1 cellular context compared by ENCODE assay signal in the genomic region with DNA sequence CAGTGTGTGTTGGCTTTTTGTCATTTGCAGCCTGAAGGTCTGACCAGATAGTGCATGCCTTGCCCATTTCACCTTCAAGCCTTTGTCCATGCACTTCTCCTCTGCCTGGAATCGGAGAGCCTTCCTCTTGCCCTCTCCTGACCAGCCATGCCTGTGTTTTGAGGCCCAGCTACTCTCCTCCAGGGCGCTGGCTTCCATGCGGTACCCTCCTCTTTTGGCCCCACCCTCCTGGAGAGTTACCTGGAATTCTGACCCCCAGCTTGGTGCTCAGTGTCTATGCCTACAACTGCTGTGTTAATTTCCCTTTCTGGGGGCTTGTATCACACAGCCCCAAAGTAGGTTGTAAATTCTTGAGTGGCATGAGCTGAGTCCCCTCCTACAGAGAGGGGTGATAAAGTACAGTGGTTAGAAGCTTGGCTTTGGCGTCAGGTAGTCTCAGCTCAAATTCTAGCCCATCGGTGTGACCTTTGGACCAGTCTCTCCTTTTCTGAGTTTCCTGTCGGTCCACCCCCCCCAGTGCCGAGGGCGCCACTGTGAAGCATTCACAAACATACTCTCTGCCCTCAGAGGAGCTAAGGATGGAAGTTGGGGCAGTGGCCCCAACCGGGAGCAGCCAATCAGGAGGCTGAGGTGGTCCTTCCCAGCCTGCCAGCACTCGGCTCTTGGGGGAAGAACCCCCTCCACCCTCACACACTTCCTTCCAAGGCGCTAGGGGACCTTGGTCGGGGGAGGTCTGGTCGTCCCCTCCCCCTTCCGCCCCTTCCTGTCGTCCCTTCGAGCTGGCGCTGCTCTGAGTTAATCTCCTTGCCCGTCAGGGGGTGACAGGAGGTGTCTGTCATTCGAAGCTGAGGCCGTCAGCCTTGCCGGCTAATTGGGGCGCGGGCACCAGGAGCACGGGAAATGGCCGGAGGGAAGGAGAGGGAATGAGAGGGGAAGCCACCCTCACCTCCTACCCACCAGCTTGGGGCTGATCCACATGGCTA.
TF ChIP-seq lines count a peak whose summit lies in the region.

No MANE protein-coding gene starts in this region.

TF ChIP-seq in K562, 482 proteins besides CTCF, POLR2A, EP300 and RAD21 (continues in another document):
- 0 out of 2 replicates have a peak, but pooled peaks have one; percentile 29 for TF ChIP-seq ETV5 (CRISPR knock-in tag; IDR thresholded peaks at IDR 0.05; ENCODE audit: low read depth)
- peak; percentile 39; the same call in 1 of the 2 replicates for TF ChIP-seq RBFOX2 (IDR thresholded peaks at IDR 0.05; ENCODE audit: low read depth, low read length)
- TF ChIP-seq KAT7 (CRISPR knock-in tag; IDR thresholded peaks at IDR 0.05; ENCODE audit: borderline replicate concordance), result no peak
- no peak for TF ChIP-seq HDAC8 (tag; IDR thresholded peaks at IDR 0.05)
- TF ChIP-seq, protein P1, sequence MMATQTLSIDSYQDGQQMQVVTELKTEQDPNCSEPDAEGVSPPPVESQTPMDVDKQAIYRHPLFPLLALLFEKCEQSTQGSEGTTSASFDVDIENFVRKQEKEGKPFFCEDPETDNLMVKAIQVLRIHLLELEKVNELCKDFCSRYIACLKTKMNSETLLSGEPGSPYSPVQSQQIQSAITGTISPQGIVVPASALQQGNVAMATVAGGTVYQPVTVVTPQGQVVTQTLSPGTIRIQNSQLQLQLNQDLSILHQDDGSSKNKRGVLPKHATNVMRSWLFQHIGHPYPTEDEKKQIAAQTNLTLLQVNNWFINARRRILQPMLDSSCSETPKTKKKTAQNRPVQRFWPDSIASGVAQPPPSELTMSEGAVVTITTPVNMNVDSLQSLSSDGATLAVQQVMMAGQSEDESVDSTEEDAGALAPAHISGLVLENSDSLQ (IDR thresholded peaks at IDR 0.05), result peak; percentile 45; the same call in 1 of the 2 replicates
- TF ChIP-seq L3MBTL2 (IDR thresholded peaks at IDR 0.05), result peak; percentile 47; the same call in 1 of the 2 replicates
- TF ChIP-seq, protein P2, sequence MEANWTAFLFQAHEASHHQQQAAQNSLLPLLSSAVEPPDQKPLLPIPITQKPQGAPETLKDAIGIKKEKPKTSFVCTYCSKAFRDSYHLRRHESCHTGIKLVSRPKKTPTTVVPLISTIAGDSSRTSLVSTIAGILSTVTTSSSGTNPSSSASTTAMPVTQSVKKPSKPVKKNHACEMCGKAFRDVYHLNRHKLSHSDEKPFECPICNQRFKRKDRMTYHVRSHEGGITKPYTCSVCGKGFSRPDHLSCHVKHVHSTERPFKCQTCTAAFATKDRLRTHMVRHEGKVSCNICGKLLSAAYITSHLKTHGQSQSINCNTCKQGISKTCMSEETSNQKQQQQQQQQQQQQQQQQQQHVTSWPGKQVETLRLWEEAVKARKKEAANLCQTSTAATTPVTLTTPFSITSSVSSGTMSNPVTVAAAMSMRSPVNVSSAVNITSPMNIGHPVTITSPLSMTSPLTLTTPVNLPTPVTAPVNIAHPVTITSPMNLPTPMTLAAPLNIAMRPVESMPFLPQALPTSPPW (CRISPR knock-in tag; IDR thresholded peaks at IDR 0.05), result peak; percentile 31
- TF ChIP-seq, protein P3, sequence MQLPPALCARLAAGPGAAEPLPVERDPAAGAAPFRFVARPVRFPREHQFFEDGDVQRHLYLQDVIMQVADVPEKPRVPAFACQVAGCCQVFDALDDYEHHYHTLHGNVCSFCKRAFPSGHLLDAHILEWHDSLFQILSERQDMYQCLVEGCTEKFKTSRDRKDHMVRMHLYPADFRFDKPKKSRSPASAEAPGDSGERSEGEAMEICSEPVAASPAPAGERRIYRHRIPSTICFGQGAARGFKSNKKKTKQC (CRISPR knock-in tag; IDR thresholded peaks at IDR 0.05), result no peak
- TF ChIP-seq ZNF584 (CRISPR knock-in tag; IDR thresholded peaks at IDR 0.05; ENCODE audit: low read depth), result 0 out of 2 replicates have a peak, but pooled peaks have one; percentile 19
- 0 out of 2 replicates have a peak, but pooled peaks have one; percentile 34 for TF ChIP-seq POLR2G (IDR thresholded peaks at IDR 0.05; ENCODE audit: low read depth, low read length)
- TF ChIP-seq, protein P4, sequence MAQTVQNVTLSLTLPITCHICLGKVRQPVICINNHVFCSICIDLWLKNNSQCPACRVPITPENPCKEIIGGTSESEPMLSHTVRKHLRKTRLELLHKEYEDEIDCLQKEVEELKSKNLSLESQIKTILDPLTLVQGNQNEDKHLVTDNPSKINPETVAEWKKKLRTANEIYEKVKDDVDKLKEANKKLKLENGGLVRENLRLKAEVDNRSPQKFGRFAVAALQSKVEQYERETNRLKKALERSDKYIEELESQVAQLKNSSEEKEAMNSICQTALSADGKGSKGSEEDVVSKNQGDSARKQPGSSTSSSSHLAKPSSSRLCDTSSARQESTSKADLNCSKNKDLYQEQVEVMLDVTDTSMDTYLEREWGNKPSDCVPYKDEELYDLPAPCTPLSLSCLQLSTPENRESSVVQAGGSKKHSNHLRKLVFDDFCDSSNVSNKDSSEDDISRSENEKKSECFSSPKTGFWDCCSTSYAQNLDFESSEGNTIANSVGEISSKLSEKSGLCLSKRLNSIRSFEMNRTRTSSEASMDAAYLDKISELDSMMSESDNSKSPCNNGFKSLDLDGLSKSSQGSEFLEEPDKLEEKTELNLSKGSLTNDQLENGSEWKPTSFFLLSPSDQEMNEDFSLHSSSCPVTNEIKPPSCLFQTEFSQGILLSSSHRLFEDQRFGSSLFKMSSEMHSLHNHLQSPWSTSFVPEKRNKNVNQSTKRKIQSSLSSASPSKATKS (CRISPR knock-in tag; IDR thresholded peaks at IDR 0.05), result no peak
- no peak for TF ChIP-seq FOXA3 (CRISPR knock-in tag; conservative IDR thresholded peaks at IDR 0.05 in 1 of 2, IDR thresholded peaks at IDR 0.05 in 1 of 2)
- TF ChIP-seq, protein P5, sequence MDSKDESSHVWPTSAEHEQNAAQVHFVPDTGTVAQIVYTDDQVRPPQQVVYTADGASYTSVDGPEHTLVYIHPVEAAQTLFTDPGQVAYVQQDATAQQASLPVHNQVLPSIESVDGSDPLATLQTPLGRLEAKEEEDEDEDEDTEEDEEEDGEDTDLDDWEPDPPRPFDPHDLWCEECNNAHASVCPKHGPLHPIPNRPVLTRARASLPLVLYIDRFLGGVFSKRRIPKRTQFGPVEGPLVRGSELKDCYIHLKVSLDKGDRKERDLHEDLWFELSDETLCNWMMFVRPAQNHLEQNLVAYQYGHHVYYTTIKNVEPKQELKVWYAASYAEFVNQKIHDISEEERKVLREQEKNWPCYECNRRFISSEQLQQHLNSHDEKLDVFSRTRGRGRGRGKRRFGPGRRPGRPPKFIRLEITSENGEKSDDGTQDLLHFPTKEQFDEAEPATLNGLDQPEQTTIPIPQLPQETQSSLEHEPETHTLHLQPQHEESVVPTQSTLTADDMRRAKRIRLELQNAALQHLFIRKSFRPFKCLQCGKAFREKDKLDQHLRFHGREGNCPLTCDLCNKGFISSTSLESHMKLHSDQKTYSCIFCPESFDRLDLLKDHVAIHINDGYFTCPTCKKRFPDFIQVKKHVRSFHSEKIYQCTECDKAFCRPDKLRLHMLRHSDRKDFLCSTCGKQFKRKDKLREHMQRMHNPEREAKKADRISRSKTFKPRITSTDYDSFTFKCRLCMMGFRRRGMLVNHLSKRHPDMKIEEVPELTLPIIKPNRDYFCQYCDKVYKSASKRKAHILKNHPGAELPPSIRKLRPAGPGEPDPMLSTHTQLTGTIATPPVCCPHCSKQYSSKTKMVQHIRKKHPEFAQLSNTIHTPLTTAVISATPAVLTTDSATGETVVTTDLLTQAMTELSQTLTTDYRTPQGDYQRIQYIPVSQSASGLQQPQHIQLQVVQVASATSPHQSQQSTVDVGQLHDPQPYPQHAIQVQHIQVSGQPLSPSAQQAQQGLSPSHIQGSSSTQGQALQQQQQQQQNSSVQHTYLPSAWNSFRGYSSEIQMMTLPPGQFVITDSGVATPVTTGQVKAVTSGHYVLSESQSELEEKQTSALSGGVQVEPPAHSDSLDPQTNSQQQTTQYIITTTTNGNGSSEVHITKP (IDR thresholded peaks at IDR 0.05; ENCODE audit: partially characterized antibody), result peak; percentile 24
- no peak for TF ChIP-seq NUFIP1 (IDR thresholded peaks at IDR 0.05; ENCODE audit: partially characterized antibody)
- TF ChIP-seq, protein P6, sequence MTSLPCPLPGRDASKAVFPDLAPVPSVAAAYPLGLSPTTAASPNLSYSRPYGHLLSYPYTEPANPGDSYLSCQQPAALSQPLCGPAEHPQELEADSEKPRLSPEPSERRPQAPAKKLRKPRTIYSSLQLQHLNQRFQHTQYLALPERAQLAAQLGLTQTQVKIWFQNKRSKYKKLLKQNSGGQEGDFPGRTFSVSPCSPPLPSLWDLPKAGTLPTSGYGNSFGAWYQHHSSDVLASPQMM (CRISPR knock-in tag; IDR thresholded peaks at IDR 0.05), result no peak
- TF ChIP-seq KLF10 (CRISPR knock-in tag; IDR thresholded peaks at IDR 0.05), result peak; percentile 60; the same call in 1 of the 2 replicates
- TF ChIP-seq SMARCE1 (IDR thresholded peaks at IDR 0.05), result peak; percentile 8; the same call in 1 of the 2 replicates
- no peak for TF ChIP-seq ZC3H4 (CRISPR knock-in tag; IDR thresholded peaks at IDR 0.05; ENCODE audit: borderline replicate concordance)
- TF ChIP-seq MECOM (CRISPR knock-in tag; IDR thresholded peaks at IDR 0.05), result no peak
- TF ChIP-seq, protein P7, sequence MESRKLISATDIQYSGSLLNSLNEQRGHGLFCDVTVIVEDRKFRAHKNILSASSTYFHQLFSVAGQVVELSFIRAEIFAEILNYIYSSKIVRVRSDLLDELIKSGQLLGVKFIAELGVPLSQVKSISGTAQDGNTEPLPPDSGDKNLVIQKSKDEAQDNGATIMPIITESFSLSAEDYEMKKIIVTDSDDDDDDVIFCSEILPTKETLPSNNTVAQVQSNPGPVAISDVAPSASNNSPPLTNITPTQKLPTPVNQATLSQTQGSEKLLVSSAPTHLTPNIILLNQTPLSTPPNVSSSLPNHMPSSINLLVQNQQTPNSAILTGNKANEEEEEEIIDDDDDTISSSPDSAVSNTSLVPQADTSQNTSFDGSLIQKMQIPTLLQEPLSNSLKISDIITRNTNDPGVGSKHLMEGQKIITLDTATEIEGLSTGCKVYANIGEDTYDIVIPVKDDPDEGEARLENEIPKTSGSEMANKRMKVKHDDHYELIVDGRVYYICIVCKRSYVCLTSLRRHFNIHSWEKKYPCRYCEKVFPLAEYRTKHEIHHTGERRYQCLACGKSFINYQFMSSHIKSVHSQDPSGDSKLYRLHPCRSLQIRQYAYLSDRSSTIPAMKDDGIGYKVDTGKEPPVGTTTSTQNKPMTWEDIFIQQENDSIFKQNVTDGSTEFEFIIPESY (CRISPR knock-in tag; IDR thresholded peaks at IDR 0.05), result 0 out of 2 replicates have a peak, but pooled peaks have one; percentile 23
- no peak for TF ChIP-seq ATF7 (IDR thresholded peaks at IDR 0.05)
- TF ChIP-seq ZBTB7A (IDR thresholded peaks at IDR 0.05; ENCODE audit: borderline replicate concordance, control insufficient read depth, low read depth, low read length), result peak; percentile 52; the same call in 1 of the 2 replicates
- TF ChIP-seq CCAR2 (IDR thresholded peaks at IDR 0.05; ENCODE audit: low read depth, low read length), result no peak
- no peak for TF ChIP-seq ZNF239 (CRISPR knock-in tag; IDR thresholded peaks at IDR 0.05)
- TF ChIP-seq TBP (optimal IDR thresholded peaks at IDR 0.05; ENCODE audit: low read depth, low read length), result peak; percentile 27
- TF ChIP-seq EGR1 (conservative IDR thresholded peaks at IDR 0.05), result 0 out of 2 replicates have a peak, but pooled peaks have one; percentile 4
- TF ChIP-seq, protein P8, sequence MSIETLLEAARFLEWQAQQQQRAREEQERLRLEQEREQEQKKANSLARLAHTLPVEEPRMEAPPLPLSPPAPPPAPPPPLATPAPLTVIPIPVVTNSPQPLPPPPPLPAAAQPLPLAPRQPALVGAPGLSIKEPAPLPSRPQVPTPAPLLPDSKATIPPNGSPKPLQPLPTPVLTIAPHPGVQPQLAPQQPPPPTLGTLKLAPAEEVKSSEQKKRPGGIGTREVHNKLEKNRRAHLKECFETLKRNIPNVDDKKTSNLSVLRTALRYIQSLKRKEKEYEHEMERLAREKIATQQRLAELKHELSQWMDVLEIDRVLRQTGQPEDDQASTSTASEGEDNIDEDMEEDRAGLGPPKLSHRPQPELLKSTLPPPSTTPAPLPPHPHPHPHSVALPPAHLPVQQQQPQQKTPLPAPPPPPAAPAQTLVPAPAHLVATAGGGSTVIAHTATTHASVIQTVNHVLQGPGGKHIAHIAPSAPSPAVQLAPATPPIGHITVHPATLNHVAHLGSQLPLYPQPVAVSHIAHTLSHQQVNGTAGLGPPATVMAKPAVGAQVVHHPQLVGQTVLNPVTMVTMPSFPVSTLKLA (conservative IDR thresholded peaks at IDR 0.05), result 0 out of 4 replicates have a peak, but pooled peaks of 1 of the 2 experiments have one; percentile 4
- TF ChIP-seq CREM (IDR thresholded peaks at IDR 0.05; ENCODE audit: low read depth), result peak; percentile 18; the same call in 1 of the 2 replicates
- TF ChIP-seq, protein P9, sequence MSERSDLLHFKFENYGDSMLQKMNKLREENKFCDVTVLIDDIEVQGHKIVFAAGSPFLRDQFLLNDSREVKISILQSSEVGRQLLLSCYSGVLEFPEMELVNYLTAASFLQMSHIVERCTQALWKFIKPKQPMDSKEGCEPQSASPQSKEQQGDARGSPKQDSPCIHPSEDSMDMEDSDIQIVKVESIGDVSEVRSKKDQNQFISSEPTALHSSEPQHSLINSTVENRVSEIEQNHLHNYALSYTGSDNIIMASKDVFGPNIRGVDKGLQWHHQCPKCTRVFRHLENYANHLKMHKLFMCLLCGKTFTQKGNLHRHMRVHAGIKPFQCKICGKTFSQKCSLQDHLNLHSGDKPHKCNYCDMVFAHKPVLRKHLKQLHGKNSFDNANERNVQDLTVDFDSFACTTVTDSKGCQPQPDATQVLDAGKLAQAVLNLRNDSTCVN (CRISPR knock-in tag; IDR thresholded peaks at IDR 0.05), result no peak
- 0 out of 2 replicates have a peak, but pooled peaks have one; percentile 22 for TF ChIP-seq ZNF12 (CRISPR knock-in tag; IDR thresholded peaks at IDR 0.05)
- TF ChIP-seq, protein P10, sequence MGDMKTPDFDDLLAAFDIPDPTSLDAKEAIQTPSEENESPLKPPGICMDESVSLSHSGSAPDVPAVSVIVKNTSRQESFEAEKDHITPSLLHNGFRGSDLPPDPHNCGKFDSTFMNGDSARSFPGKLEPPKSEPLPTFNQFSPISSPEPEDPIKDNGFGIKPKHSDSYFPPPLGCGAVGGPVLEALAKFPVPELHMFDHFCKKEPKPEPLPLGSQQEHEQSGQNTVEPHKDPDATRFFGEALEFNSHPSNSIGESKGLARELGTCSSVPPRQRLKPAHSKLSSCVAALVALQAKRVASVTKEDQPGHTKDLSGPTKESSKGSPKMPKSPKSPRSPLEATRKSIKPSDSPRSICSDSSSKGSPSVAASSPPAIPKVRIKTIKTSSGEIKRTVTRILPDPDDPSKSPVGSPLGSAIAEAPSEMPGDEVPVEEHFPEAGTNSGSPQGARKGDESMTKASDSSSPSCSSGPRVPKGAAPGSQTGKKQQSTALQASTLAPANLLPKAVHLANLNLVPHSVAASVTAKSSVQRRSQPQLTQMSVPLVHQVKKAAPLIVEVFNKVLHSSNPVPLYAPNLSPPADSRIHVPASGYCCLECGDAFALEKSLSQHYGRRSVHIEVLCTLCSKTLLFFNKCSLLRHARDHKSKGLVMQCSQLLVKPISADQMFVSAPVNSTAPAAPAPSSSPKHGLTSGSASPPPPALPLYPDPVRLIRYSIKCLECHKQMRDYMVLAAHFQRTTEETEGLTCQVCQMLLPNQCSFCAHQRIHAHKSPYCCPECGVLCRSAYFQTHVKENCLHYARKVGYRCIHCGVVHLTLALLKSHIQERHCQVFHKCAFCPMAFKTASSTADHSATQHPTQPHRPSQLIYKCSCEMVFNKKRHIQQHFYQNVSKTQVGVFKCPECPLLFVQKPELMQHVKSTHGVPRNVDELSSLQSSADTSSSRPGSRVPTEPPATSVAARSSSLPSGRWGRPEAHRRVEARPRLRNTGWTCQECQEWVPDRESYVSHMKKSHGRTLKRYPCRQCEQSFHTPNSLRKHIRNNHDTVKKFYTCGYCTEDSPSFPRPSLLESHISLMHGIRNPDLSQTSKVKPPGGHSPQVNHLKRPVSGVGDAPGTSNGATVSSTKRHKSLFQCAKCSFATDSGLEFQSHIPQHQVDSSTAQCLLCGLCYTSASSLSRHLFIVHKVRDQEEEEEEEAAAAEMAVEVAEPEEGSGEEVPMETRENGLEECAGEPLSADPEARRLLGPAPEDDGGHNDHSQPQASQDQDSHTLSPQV (IDR thresholded peaks at IDR 0.05), result peak; percentile 69
- TF ChIP-seq HMG20B (CRISPR knock-in tag; IDR thresholded peaks at IDR 0.05), result 0 out of 2 replicates have a peak, but pooled peaks have one; percentile 31
